Comparison of ENCODE assay signal across 8 cellular contexts in the genomic region with DNA sequence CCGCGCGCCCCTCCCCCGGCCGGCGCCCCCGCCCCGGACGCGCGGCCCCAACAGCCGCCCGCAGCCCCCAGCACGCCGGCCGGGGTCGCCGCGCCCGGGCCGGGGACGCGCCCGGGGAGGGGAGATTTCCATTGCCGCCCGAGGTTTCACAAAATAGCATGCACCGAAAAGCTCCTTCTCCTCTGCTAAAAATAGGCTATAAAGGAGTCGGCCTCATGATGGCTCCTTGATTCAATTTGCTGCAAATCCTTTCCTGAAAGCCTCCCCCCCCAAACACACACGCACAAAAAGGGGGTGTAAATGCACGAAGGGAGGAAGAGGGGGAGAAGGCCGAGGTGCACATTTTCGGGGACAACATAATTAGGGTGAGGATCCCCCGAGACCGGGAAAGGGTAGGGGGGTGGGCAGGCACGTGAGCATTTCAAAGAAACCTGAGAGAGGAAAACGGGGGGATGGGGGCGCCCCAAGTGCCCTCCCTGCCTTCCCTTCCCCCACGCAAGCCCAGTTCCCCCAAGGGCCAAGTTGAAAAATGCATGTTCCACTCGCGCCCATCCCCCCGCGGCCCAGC. TPM values are rescaled to one million over a fixed set of nuclear protein-coding genes. Genes with fewer than 3 reads are reported as not detected.
DNase-seq lines count a peak whose midpoint lies in the region; ATAC-seq and TF ChIP-seq lines count a peak whose summit lies in the region.

No MANE protein-coding gene starts in this region.

- H3K27me3 ChIP-seq in BJ (ENCODE audit: control insufficient read depth, insufficient read depth, low read length) (no peaks in the 10 kb centered on the region), iPS DF 6.9 (ENCODE audit: control insufficient read depth, insufficient read depth, low read length) (no peaks in the 10 kb centered on the region)

- TF ChIP-seq CTCF in BJ (IDR thresholded peaks at IDR 0.05; ENCODE audit: insufficient read depth, low read depth, low read length) (no peak), RWPE1 (conservative IDR thresholded peaks at IDR 0.05; ENCODE audit: low read depth) (no peak)

- no peaks in the 10 kb centered on the region; the same call in 1 of the 2 replicates for H3K9me3 ChIP-seq in iPS DF 6.9 (ENCODE audit: control insufficient read depth, insufficient read depth, low read length)

- CTCF ChIA-PET in BJ (lab: Yijun Ruan, JAX), result no interaction called here
- CTCF ChIA-PET in RWPE1 (lab: Yijun Ruan, JAX), result no interaction called here

- peaks cover 1% of the 10 kb centered on the region; the same call in 1 of the 2 replicates for H3K4me1 ChIP-seq in iPS DF 6.9 (ENCODE audit: control insufficient read depth, insufficient read depth, low read length)

- DNase-seq in BJ (ENCODE audit: low read depth) (no peak), RWPE1 (ENCODE audit: low spot score) (peak; percentile 48), astrocyte of the hippocampus (ENCODE audit: low read depth, low spot score) (peak; percentile 58), iPS DF 6.9 (ENCODE audit: low read depth, low spot score) (no peak), sciatic nerve (ENCODE audit: low spot score) (no peak), SHP77 (lab: John Stamatoyannopoulos, UW) (no peak)

- POLR2A ChIA-PET in BJ (lab: Charles Lee) (no interaction called here), RWPE1 (lab: Yijun Ruan, JAX; ENCODE audit: low non-redundant PET) (interaction anchor here (0.6 to 1.0 kb wide), 2 partner anchors 117 to 150 kb away, joined by 3 to 5 read pairs; no protein-coding TSS in a partner anchor)

- H3K4me3 ChIP-seq in BJ (ENCODE audit: low read depth, low read length) (peak overlapping the region; percentile 92), iPS DF 6.9 (ENCODE audit: low read length) (peak overlapping the region; percentile 97; the same call in 1 of the 2 replicates)

- intact Hi-C loops in sciatic nerve (cut with DNase I), result loop anchor here (1.0 kb wide), 1 partner anchor 163 kb away; no protein-coding TSS in a partner anchor

- ATAC-seq in sciatic nerve, result peak; percentile 6
- ATAC-seq in GM21723 (IDR thresholded peaks at IDR 0.05; ENCODE audit: unreplicated experiment), result no peak

- TF ChIP-seq POLR2A in GM19193 (IDR thresholded peaks at IDR 0.05; ENCODE audit: extremely low read depth, insufficient read depth, insufficient read length), result peak; percentile 15

- WGBS in iPS DF 6.9 (ENCODE audit: insufficient coverage, insufficient read length), result no CpG with 5 or more reads among the region's 42 CpGs

- H3K27ac ChIP-seq in RWPE1 (peak overlapping the region; percentile 99), iPS DF 6.9 (ENCODE audit: low read length) (peak overlapping the region; percentile 23)

- H3K36me3 ChIP-seq in BJ (ENCODE audit: control insufficient read depth, insufficient read depth, low read length), result no peaks in the 10 kb centered on the region
- no peaks in the 10 kb centered on the region for H3K36me3 ChIP-seq in iPS DF 6.9 (ENCODE audit: control insufficient read depth, insufficient read depth, low read length)

RNA-seq across cellular contexts. Expression of gene TBL1XR1, which starts 0.7 kb away (rescaled TPM):
- 95.4 and 152 TPM in 2 replicates for polyA plus RNA-seq in BJ (2011; rRNA removed)
- 381 and 386 TPM in 2 replicates for polyA minus RNA-seq in BJ (2011; rRNA and poly(A)+ RNA removed)
- total RNA-seq in sciatic nerve, result 182 TPM

Comparison
In these comparisons a context has a peak if more than half of its experiments do, and no peak if none do; other contexts are left out.
1. DNase-seq: peak in RWPE1 (single experiment) and astrocyte of the hippocampus (single experiment); none in BJ (single experiment), iPS DF 6.9 (single experiment), sciatic nerve (single experiment) and SHP77 (0 of 2).